ENCODE assay signal across 1 cellular context in genomic region chr9:21326526-21327139, GRCh38.
TF ChIP-seq lines count a peak whose summit lies in the region.

No MANE protein-coding gene starts in this region.

TF ChIP-seq in GM23338, 12 proteins besides CTCF, POLR2A, EP300 and RAD21:
- TF ChIP-seq ZNF462 (CRISPR knock-in tag; IDR thresholded peaks at IDR 0.05) (no peak), REST (IDR thresholded peaks at IDR 0.05; ENCODE audit: unreplicated experiment) (no peak), EZH2phosphoT487 (IDR thresholded peaks at IDR 0.05; ENCODE audit: unreplicated experiment) (no peak), ETS1 (IDR thresholded peaks at IDR 0.05) (no peak), CREB1 (CRISPR knock-in tag; IDR thresholded peaks at IDR 0.05; ENCODE audit: low read depth) (no peak), STAT1 (IDR thresholded peaks at IDR 0.05; ENCODE audit: unreplicated experiment) (no peak), JUNB (IDR thresholded peaks at IDR 0.05; ENCODE audit: unreplicated experiment) (no peak)
